9 cellular contexts compared by ENCODE assay signal in the genomic region with DNA sequence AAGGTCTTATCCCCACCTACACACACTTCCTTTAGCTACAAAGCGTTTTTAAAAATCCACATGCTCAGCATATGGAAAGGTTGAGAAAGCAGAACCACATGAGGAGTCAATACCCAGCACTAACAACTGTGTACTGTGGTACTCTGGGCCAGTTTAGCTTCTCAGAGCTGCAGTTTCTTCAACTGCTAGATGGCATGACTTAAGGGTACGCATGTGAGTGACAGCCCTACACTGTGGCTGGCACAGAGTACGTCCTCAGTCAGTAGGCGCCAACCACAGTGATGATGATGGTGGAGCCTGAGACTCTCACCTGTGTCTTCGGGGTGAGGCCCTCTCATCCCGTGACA. TPM values are rescaled to one million over a fixed set of nuclear protein-coding genes. Genes with fewer than 3 reads are reported as not detected.
DNase-seq lines count a peak whose midpoint lies in the region; ATAC-seq and TF ChIP-seq lines count a peak whose summit lies in the region.
"Had no signal": no experiment of that assay in that cellular context is flagged by ENCODE, and none has a peak within 500 bp of the region (broad histone marks: within the 10 kb centered on the region; RNA-seq: fewer than 3 reads in every experiment).

No MANE protein-coding gene starts in this region.

- H3K36me3 Mint-ChIP-seq in nephron progenitor cell (ENCODE audit: low read depth), result peaks cover 19% of the 10 kb centered on the region

- no peaks in the 10 kb centered on the region for H3K9me3 ChIP-seq in ascending aorta

- peaks cover 7 to 26% of the 10 kb centered on the region in 2 donors for H3K4me1 ChIP-seq in ascending aorta

- H3K36me3 ChIP-seq in ascending aorta, result no peaks in the 10 kb centered on the region

- peaks cover 54% of the 10 kb centered on the region for H3K4me1 Mint-ChIP-seq in nephron progenitor cell

- DNase-seq in stimulated activated naive CD4-positive, alpha-beta T cell treated with Interleukin-2 at 50 U/mL for 16 hours (lab: John Stamatoyannopoulos, UW), result peak; percentile 52
- DNase-seq in stimulated activated naive CD4-positive, alpha-beta T cell (lab: John Stamatoyannopoulos, UW), result no peak
- DNase-seq in caudate nucleus (lab: John Stamatoyannopoulos, UW) (no peak), nephron progenitor cell (no peak), ascending aorta (ENCODE audit: low spot score in 2 of 2) (no peak), cerebellar nuclear complex (lab: John Stamatoyannopoulos, UW) (no peak)
- no peak for DNase-seq in activated CD4-positive, CD25-positive, alpha-beta regulatory T cell (lab: John Stamatoyannopoulos, UW)
- DNase-seq: AML-193 had no signal

- H3K27ac ChIP-seq in caudate nucleus (ENCODE audit: low read depth, low read length) (peak overlapping the region; percentile 78), ascending aorta (peak overlapping the region in 1 of 2 donors; percentile 72)

- H3K4me3 ChIP-seq in ascending aorta, result no peak overlapping the region

- no peak overlapping the region for H3K4me3 Mint-ChIP-seq in nephron progenitor cell

- H3K9me3 Mint-ChIP-seq in nephron progenitor cell, result peaks cover 13% of the 10 kb centered on the region

- no peak for ATAC-seq in GM18519 (IDR thresholded peaks at IDR 0.05; ENCODE audit: low FRiP score, unreplicated experiment)

- intact Hi-C loops in ascending aorta (cut with DNase I), result no loop called here

- H3K27me3 Mint-ChIP-seq in nephron progenitor cell (ENCODE audit: low read depth, poor library complexity), result no peaks in the 10 kb centered on the region

- peak overlapping the region; percentile 55 for H3K27ac Mint-ChIP-seq in nephron progenitor cell

- no peak for TF ChIP-seq CTCF in nephron progenitor cell (IDR thresholded peaks at IDR 0.05)
- no peak for TF ChIP-seq CTCF in ascending aorta (IDR thresholded peaks at IDR 0.05)

- no peaks in the 10 kb centered on the region for H3K27me3 ChIP-seq in ascending aorta

RNA-seq across cellular contexts. Expression of a gene that starts 17.4 kb away (rescaled TPM):
- total RNA-seq in ascending aorta, result 34.3 TPM

RNA-seq across cellular contexts. Expression of a gene that starts 20.3 kb away (rescaled TPM):
- total RNA-seq in ascending aorta, result 70.2 TPM
